10 cellular contexts compared by ENCODE assay signal in the genomic region with DNA sequence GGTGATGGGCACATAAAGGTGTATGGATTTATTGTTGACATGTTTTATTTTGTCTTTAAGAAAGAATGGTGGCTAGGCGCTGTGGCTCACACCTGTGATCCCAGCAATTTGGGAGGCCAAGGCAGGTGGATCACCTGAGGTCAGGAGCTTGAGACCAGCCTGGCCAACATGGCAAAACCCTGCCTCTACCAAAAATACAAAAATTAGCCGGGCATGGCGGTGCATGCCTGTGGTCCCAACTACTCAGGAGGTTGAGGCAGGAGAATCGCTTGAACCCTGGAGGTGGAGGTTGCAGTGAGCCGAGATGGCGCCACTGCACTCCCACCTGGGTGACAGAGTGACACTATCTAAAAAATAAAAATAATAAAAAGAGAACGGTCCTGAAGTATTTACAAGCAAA. TPM values are rescaled to one million over a fixed set of nuclear protein-coding genes. Genes with fewer than 3 reads are reported as not detected.
DNase-seq lines count a peak whose midpoint lies in the region; ATAC-seq lines count a peak whose summit lies in the region.
"Not testable (repeated sequence)": the region's sequence is repeated elsewhere in the genome, so short reads cannot be mapped to it uniquely, and the experiment has no call there.
"Had no signal": no experiment of that assay in that cellular context is flagged by ENCODE, and none has a peak within 500 bp of the region (broad histone marks: within the 10 kb centered on the region; RNA-seq: fewer than 3 reads in every experiment).

No MANE protein-coding gene starts in this region.

- peaks cover 11% of the 10 kb centered on the region for H3K4me1 Mint-ChIP-seq in T-helper 2 cell treated with Interferon-gamma antibody and Interleukin-4, amounts not matched to agents 5 μg/mL and 100 μg/mL, for 36 hours (ENCODE audit: low read depth)
- H3K4me1 Mint-ChIP-seq in activated naive CD4-positive, alpha-beta T cell treated with anti-CD3 and anti-CD28 coated beads for 36 hours (ENCODE audit: low read depth), result peaks cover 16% of the 10 kb centered on the region
- peaks cover 20% of the 10 kb centered on the region for H3K4me1 Mint-ChIP-seq in activated naive CD8-positive, alpha-beta T cell treated with anti-CD3 and anti-CD28 coated beads, Interleukin-2, amount 10 ng/mL, durations not matched to agents 7 days and 5 days

- intact Hi-C loops in activated naive CD4-positive, alpha-beta T cell treated with anti-CD3 and anti-CD28 coated beads for 36 hours (cut with micrococcal nuclease); sciatic nerve (cut with DNase I): not testable (repeated sequence)

- H3K9me3 Mint-ChIP-seq in T-helper 2 cell treated with Interferon-gamma antibody and Interleukin-4, amounts not matched to agents 5 μg/mL and 100 μg/mL, for 36 hours; activated naive CD4-positive, alpha-beta T cell treated with anti-CD3 and anti-CD28 coated beads for 36 hours; activated naive CD8-positive, alpha-beta T cell treated with anti-CD3 and anti-CD28 coated beads, Interleukin-2, amount 10 ng/mL, durations not matched to agents 7 days and 5 days: not testable (repeated sequence)

- POLR2A ChIA-PET in activated naive CD8-positive, alpha-beta T cell treated with anti-CD3 and anti-CD28 coated beads, Interleukin-2, amount 10 ng/mL, durations not matched to agents 7 days and 5 days (lab: Charles Lee), result not testable (repeated sequence)

- CTCF ChIA-PET in activated naive CD4-positive, alpha-beta T cell treated with anti-CD3 and anti-CD28 coated beads for 36 hours (lab: Charles Lee), result interaction anchor here (0.6 to 6.3 kb wide), 4 partner anchors 11 to 318 kb away, joined by 3 to 36 read pairs (median 4); no protein-coding TSS in a partner anchor

- ATAC-seq in activated naive CD8-positive, alpha-beta T cell treated with anti-CD3 and anti-CD28 coated beads, Interleukin-2, amount 10 ng/mL, durations not matched to agents 7 days and 5 days (ENCODE audit: low read depth); sciatic nerve: not testable (repeated sequence)

- not testable (repeated sequence) for DNase-seq in T-helper 2 cell treated with Interferon-gamma antibody and Interleukin-4, amounts not matched to agents 5 μg/mL and 100 μg/mL, for 36 hours (ENCODE audit: low spot score); activated naive CD4-positive, alpha-beta T cell treated with anti-CD3 and anti-CD28 coated beads for 36 hours; activated naive CD8-positive, alpha-beta T cell treated with anti-CD3 and anti-CD28 coated beads, Interleukin-2, amount 10 ng/mL, durations not matched to agents 7 days and 5 days
- DNase-seq in activated T-cell treated with anti-CD3 and anti-CD28 coated beads, Interleukin-2, amount 50 U/mL, for 1 hour, result peak; percentile 12
- DNase-seq in mesenteric fat pad (ENCODE audit: low spot score) (peak; percentile 55), sciatic nerve (ENCODE audit: low spot score) (peak; percentile 15)

- peaks cover 53% of the 10 kb centered on the region for H3K36me3 Mint-ChIP-seq in T-helper 2 cell treated with Interferon-gamma antibody and Interleukin-4, amounts not matched to agents 5 μg/mL and 100 μg/mL, for 36 hours (ENCODE audit: low read depth)
- peaks cover 22% of the 10 kb centered on the region for H3K36me3 Mint-ChIP-seq in activated naive CD4-positive, alpha-beta T cell treated with anti-CD3 and anti-CD28 coated beads for 36 hours (ENCODE audit: low read depth)
- H3K36me3 Mint-ChIP-seq in activated naive CD8-positive, alpha-beta T cell treated with anti-CD3 and anti-CD28 coated beads, Interleukin-2, amount 10 ng/mL, durations not matched to agents 7 days and 5 days, result peaks cover 35% of the 10 kb centered on the region

- peak overlapping the region; percentile 65 for H3K27ac Mint-ChIP-seq in T-helper 2 cell treated with Interferon-gamma antibody and Interleukin-4, amounts not matched to agents 5 μg/mL and 100 μg/mL, for 36 hours
- peak overlapping the region; percentile 56 for H3K27ac Mint-ChIP-seq in activated naive CD4-positive, alpha-beta T cell treated with anti-CD3 and anti-CD28 coated beads for 36 hours
- H3K27ac Mint-ChIP-seq in activated naive CD8-positive, alpha-beta T cell treated with anti-CD3 and anti-CD28 coated beads, Interleukin-2, amount 10 ng/mL, durations not matched to agents 7 days and 5 days, result peak overlapping the region; percentile 20

- not testable (repeated sequence) for H3K27me3 Mint-ChIP-seq in T-helper 2 cell treated with Interferon-gamma antibody and Interleukin-4, amounts not matched to agents 5 μg/mL and 100 μg/mL, for 36 hours (ENCODE audit: low read depth); activated naive CD4-positive, alpha-beta T cell treated with anti-CD3 and anti-CD28 coated beads for 36 hours (ENCODE audit: low read depth); activated naive CD8-positive, alpha-beta T cell treated with anti-CD3 and anti-CD28 coated beads, Interleukin-2, amount 10 ng/mL, durations not matched to agents 7 days and 5 days

- not testable (repeated sequence) for H3K4me3 Mint-ChIP-seq in T-helper 2 cell treated with Interferon-gamma antibody and Interleukin-4, amounts not matched to agents 5 μg/mL and 100 μg/mL, for 36 hours; activated naive CD4-positive, alpha-beta T cell treated with anti-CD3 and anti-CD28 coated beads for 36 hours
- peak overlapping the region; percentile 2 for H3K4me3 Mint-ChIP-seq in activated naive CD8-positive, alpha-beta T cell treated with anti-CD3 and anti-CD28 coated beads, Interleukin-2, amount 10 ng/mL, durations not matched to agents 7 days and 5 days

RNA-seq across cellular contexts. Expression of a gene that starts 30.1 kb away (rescaled TPM):
- not detected for total RNA-seq in activated naive CD4-positive, alpha-beta T cell treated with anti-CD3 and anti-CD28 coated beads for 36 hours
- total RNA-seq in activated naive CD8-positive, alpha-beta T cell treated with anti-CD3 and anti-CD28 coated beads, Interleukin-2, amount 10 ng/mL, durations not matched to agents 7 days and 5 days, result not detected
- total RNA-seq in mesenteric fat pad (not detected), sciatic nerve (0.31 TPM)
- total RNA-seq: A172; A673; Caco-2; CD4-positive, alpha-beta memory T cell had no signal

RNA-seq across cellular contexts. Expression of a gene that starts 45.4 kb away (rescaled TPM):
- total RNA-seq in activated naive CD4-positive, alpha-beta T cell treated with anti-CD3 and anti-CD28 coated beads for 36 hours, result 10 to 100 TPM; 29.9 to 33.5 TPM
- total RNA-seq in activated naive CD8-positive, alpha-beta T cell treated with anti-CD3 and anti-CD28 coated beads, Interleukin-2, amount 10 ng/mL, durations not matched to agents 7 days and 5 days, result 100 to 1,000 TPM; 222 to 229 TPM
- total RNA-seq in mesenteric fat pad, result 280 TPM
- total RNA-seq in sciatic nerve, result 349 TPM
